ENCODE assay signal across 34 cellular contexts in the genomic region with DNA sequence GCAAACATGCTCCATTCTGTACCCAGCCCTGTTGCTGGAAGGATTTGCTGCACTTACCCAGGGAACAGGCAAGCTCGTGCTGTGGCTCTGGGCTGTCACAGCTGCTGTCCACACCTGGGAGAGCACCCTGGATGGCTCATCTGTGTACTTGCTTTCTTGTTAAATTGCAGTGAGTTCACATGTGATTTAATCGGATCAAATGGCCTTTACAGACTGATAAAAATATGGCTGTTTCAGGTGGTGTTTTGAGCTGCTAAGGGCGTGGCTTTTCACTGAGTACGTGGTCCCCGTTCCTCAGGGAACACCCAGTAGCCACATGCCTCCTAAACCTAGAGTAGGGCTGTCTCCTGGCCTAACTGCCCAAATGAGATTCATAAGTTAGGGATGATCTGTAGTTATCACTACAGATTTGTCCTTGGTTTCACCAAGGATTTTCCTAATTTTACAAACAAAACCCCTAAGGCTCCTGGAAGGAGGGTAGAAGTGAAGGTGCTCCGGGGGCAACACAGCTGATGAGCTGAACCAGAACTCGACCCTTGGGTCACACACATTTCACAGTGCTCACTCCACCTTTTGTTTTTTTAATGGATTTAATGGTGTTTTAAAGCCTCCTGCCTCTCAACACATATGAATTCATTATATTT. TPM values are rescaled to one million over a fixed set of nuclear protein-coding genes. Genes with fewer than 3 reads are reported as not detected.
DNase-seq lines count a peak whose midpoint lies in the region; TF ChIP-seq lines count a peak whose summit lies in the region.
"Had no signal": no experiment of that assay in that cellular context is flagged by ENCODE, and none has a peak within 500 bp of the region (broad histone marks: within the 10 kb centered on the region; RNA-seq: fewer than 3 reads in every experiment).

No MANE protein-coding gene starts in this region.

- H3K9me3 ChIP-seq in neural progenitor cell (ENCODE audit: low read depth) = no peaks in the 10 kb centered on the region
- H3K9me3 ChIP-seq: colonic mucosa, HAP-1, ovary, tibial artery had no signal

- no peaks in the 10 kb centered on the region for H3K79me2 ChIP-seq in neural progenitor cell (ENCODE audit: low read depth)

- peaks cover 4% of the 10 kb centered on the region for H3K4me1 Mint-ChIP-seq in neural progenitor cell
- H3K4me1 Mint-ChIP-seq: B cell, IgD-negative memory B cell, nephron had no signal

- no peak overlapping the region for H3K27ac ChIP-seq in neural progenitor cell
- H3K27ac ChIP-seq: colonic mucosa, ovary, skin epidermis, tibial artery had no signal

- H3K4me2 ChIP-seq in neural progenitor cell = no peak overlapping the region

- H3F3A ChIP-seq in neural progenitor cell (ENCODE audit: low read depth) = peaks cover 13% of the 10 kb centered on the region

- H3K9me3 Mint-ChIP-seq in neural progenitor cell = peaks cover 3% of the 10 kb centered on the region

- peaks cover 28% of the 10 kb centered on the region for H3K4me1 ChIP-seq in neural progenitor cell
- H3K4me1 ChIP-seq: colonic mucosa, HAP-1, tibial artery had no signal

- DNase-seq in NCI-H1105 treated with DMSO at 0.1 percent for 48 hours (lab: John Stamatoyannopoulos, UW) (peak; percentile 61), NCI-H1105 (lab: John Stamatoyannopoulos, UW) (no peak), NOMO-1 treated with DMSO at 0.1 percent for 48 hours (lab: John Stamatoyannopoulos, UW; ENCODE audit: unreplicated experiment) (peak; percentile 44), NOMO-1 treated with dmso at 0.1 percent for 144 hours (lab: John Stamatoyannopoulos, UW; ENCODE audit: unreplicated experiment) (no peak), SKM-1 (lab: John Stamatoyannopoulos, UW; ENCODE audit: unreplicated experiment) (peak; percentile 86), neural progenitor cell (ENCODE audit: low spot score) (no peak), NCI-H1417 (lab: John Stamatoyannopoulos, UW) (no peak), NCI-H146 (lab: John Stamatoyannopoulos, UW) (no peak)
- DNase-seq: activated CD4-positive, alpha-beta T cell treated with anti-CD3 and anti-CD28 coated beads for 1 hour; activated CD8-positive, alpha-beta T cell treated with anti-CD3 and anti-CD28 coated beads for 36 hours; anterior cingulate cortex; CD8-positive, alpha-beta T cell; colonic mucosa; DMS153; effector memory CD4-positive, alpha-beta T cell; GF-D8; glutamatergic neuron; kidney glomerular epithelial cell; NCI-H1436; ovary; RPMI8226; stimulated activated CD8-positive, alpha-beta memory T cell treated with anti-CD3 and anti-CD28 coated beads, Interleukin-4, amount 100 ng/mL, for 48 hours; tibial artery had no signal

- no peaks in the 10 kb centered on the region for H4K20me1 ChIP-seq in neural progenitor cell (ENCODE audit: low read depth)

- no peak overlapping the region for H3K4me3 ChIP-seq in neural progenitor cell
- H3K4me3 ChIP-seq: colonic mucosa, HAP-1, lung, ovary, skin epidermis, tibial artery had no signal

- no peak overlapping the region for H3K4me3 Mint-ChIP-seq in neural progenitor cell
- H3K4me3 Mint-ChIP-seq: activated CD8-positive, alpha-beta T cell treated with anti-CD3 and anti-CD28 coated beads for 36 hours; activated naive CD8-positive, alpha-beta T cell; B cell; CD8-positive, alpha-beta T cell; IgD-negative memory B cell; nephron had no signal

- no peak overlapping the region for H3K27ac Mint-ChIP-seq in neural progenitor cell
- H3K27ac Mint-ChIP-seq: activated CD8-positive, alpha-beta T cell treated with anti-CD3 and anti-CD28 coated beads for 36 hours; activated naive CD8-positive, alpha-beta T cell; B cell; CD8-positive, alpha-beta T cell; IgD-negative memory B cell; nephron had no signal

- TF ChIP-seq CTCF in neural progenitor cell (IDR thresholded peaks at IDR 0.05) = no peak

- H3K27me3 Mint-ChIP-seq in neural progenitor cell (ENCODE audit: insufficient read depth, low read depth) = peaks cover 5% of the 10 kb centered on the region
- H3K27me3 Mint-ChIP-seq: activated CD8-positive, alpha-beta T cell treated with anti-CD3 and anti-CD28 coated beads for 36 hours; activated naive CD8-positive, alpha-beta T cell; B cell had no signal

- no peaks in the 10 kb centered on the region for H3K36me3 ChIP-seq in neural progenitor cell
- H3K36me3 ChIP-seq: colonic mucosa, HAP-1, ovary, tibial artery had no signal

- H3K36me3 Mint-ChIP-seq in neural progenitor cell = no peaks in the 10 kb centered on the region
- H3K36me3 Mint-ChIP-seq: IgD-negative memory B cell had no signal

- H2AFZ ChIP-seq in neural progenitor cell (replicated peaks) = peak overlapping the region; percentile 40

- no peaks in the 10 kb centered on the region for H3K27me3 ChIP-seq in neural progenitor cell
- H3K27me3 ChIP-seq: colonic mucosa, ovary, tibial artery had no signal

- no peak overlapping the region for H3K9ac ChIP-seq in neural progenitor cell

RNA-seq across cellular contexts. Expression of a gene that starts 13.7 kb away (rescaled TPM):
- 0.39 TPM in 1 of 2 replicates, not detected in the other for total RNA-seq in neural progenitor cell (ENCODE audit: low replicate concordance)
- total RNA-seq: A673; activated CD8-positive, alpha-beta T cell treated with anti-CD3 and anti-CD28 coated beads for 36 hours; epithelial cell of proximal tubule; SK-MEL-5 had no signal

RNA-seq across cellular contexts. Expression of a gene that starts 25.0 kb away (rescaled TPM):
- not detected in 2 replicates for total RNA-seq in neural progenitor cell (ENCODE audit: low replicate concordance)
- total RNA-seq: activated CD8-positive, alpha-beta T cell treated with anti-CD3 and anti-CD28 coated beads for 36 hours; B cell; CD8-positive, alpha-beta T cell; epithelial cell of proximal tubule; SK-MEL-5; T-helper 1 cell treated with Interleukin-12 subunit alpha and Interleukin-12 subunit beta and Interleukin-4 antibody, amounts not matched to agents 30 ng/mL and 1 ng/mL, for 36 hours had no signal

RNA-seq across cellular contexts. Expression of a gene that starts 49.6 kb away (rescaled TPM):
- 0.37 and 1.3 TPM in 2 replicates for total RNA-seq in neural progenitor cell (ENCODE audit: low replicate concordance)

Comparison
In these comparisons a context has a peak if more than half of its experiments do, and no peak if none do; other contexts are left out.
1. DNase-seq: peak in NCI-H1105 treated with DMSO at 0.1 percent for 48 hours (single experiment), NOMO-1 treated with DMSO at 0.1 percent for 48 hours (single experiment) and SKM-1 (single experiment); none in NCI-H1105 (single experiment), NOMO-1 treated with dmso at 0.1 percent for 144 hours (single experiment), neural progenitor cell (single experiment), NCI-H1417 (0 of 3) and NCI-H146 (single experiment).